ENCODE assay signal across 1 cellular context in the genomic region with DNA sequence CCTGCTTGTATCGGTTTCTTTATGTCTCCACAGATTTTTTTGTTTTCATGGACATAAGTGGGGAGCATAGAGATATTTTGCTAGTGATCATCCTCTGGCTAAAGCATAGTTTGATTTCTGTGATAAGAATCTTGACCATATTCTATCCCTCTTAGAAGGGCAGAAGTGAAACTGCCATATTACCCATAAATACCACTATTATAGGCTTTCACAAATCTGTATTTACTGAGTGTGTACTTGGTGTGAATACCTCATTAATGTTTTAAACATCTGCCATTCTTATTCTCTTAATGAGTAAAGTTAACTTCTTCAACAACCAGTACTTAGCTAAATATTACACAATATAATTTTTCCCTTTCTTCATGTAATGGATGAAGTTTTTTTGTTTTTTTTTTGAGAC.
TF ChIP-seq lines count a peak whose summit lies in the region.

No MANE protein-coding gene starts in this region.

TF ChIP-seq in WTC11, 78 proteins besides CTCF, POLR2A, EP300 and RAD21 (continued from another document):
- TF ChIP-seq, protein P1, sequence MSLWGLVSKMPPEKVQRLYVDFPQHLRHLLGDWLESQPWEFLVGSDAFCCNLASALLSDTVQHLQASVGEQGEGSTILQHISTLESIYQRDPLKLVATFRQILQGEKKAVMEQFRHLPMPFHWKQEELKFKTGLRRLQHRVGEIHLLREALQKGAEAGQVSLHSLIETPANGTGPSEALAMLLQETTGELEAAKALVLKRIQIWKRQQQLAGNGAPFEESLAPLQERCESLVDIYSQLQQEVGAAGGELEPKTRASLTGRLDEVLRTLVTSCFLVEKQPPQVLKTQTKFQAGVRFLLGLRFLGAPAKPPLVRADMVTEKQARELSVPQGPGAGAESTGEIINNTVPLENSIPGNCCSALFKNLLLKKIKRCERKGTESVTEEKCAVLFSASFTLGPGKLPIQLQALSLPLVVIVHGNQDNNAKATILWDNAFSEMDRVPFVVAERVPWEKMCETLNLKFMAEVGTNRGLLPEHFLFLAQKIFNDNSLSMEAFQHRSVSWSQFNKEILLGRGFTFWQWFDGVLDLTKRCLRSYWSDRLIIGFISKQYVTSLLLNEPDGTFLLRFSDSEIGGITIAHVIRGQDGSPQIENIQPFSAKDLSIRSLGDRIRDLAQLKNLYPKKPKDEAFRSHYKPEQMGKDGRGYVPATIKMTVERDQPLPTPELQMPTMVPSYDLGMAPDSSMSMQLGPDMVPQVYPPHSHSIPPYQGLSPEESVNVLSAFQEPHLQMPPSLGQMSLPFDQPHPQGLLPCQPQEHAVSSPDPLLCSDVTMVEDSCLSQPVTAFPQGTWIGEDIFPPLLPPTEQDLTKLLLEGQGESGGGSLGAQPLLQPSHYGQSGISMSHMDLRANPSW (CRISPR knock-in tag; conservative IDR thresholded peaks at IDR 0.05; ENCODE audit: low read depth), result no peak
- TF ChIP-seq ZNF232 (CRISPR knock-in tag; IDR thresholded peaks at IDR 0.05), result no peak
- TF ChIP-seq TEAD1 (CRISPR knock-in tag; IDR thresholded peaks at IDR 0.05), result no peak
- no peak for TF ChIP-seq ZNF263 (CRISPR knock-in tag; IDR thresholded peaks at IDR 0.05; ENCODE audit: low read depth)
- TF ChIP-seq ZNF512 (CRISPR knock-in tag; IDR thresholded peaks at IDR 0.05; ENCODE audit: borderline replicate concordance), result no peak
- TF ChIP-seq ATF2 (CRISPR knock-in tag; IDR thresholded peaks at IDR 0.05; ENCODE audit: borderline replicate concordance, low read depth), result no peak
- TF ChIP-seq JUN (CRISPR knock-in tag; IDR thresholded peaks at IDR 0.05), result no peak
- TF ChIP-seq AR (CRISPR knock-in tag; IDR thresholded peaks at IDR 0.05), result no peak
- TF ChIP-seq ATF1 (CRISPR knock-in tag; IDR thresholded peaks at IDR 0.05), result no peak
- TF ChIP-seq ZNF317 (CRISPR knock-in tag; IDR thresholded peaks at IDR 0.05; ENCODE audit: borderline replicate concordance, low read depth), result no peak
- TF ChIP-seq TCF7 (CRISPR knock-in tag; IDR thresholded peaks at IDR 0.05; ENCODE audit: low read depth), result no peak
- TF ChIP-seq SOX15 (CRISPR knock-in tag; IDR thresholded peaks at IDR 0.05), result no peak
- TF ChIP-seq NR3C1 (CRISPR knock-in tag; conservative IDR thresholded peaks at IDR 0.05; ENCODE audit: low read depth), result no peak
- TF ChIP-seq E2F5 (CRISPR knock-in tag; IDR thresholded peaks at IDR 0.05), result no peak
